Comparison of ENCODE assay signal across 8 cellular contexts in genomic region chr17:16386126-16386507, GRCh38. TPM values are rescaled to one million over a fixed set of nuclear protein-coding genes. Genes with fewer than 3 reads are reported as not detected.
DNase-seq lines count a peak whose midpoint lies in the region; ATAC-seq and TF ChIP-seq lines count a peak whose summit lies in the region.
"Not testable (repeated sequence)": the region's sequence is repeated elsewhere in the genome, so short reads cannot be mapped to it uniquely, and the experiment has no call there.

No MANE protein-coding gene starts in this region.

- H3K9ac ChIP-seq in HUES48 (ENCODE audit: low read depth, low read length) (0 out of 2 replicates have a peak overlapping the region, but pooled peaks have one; percentile 53), liver (ENCODE audit: low read depth in 1 of 2, low read length in 2 of 2) (peak overlapping the region in 1 of 2 donors; percentile 48)
- not testable (repeated sequence) for H3K9ac ChIP-seq in parathyroid adenoma

- intact Hi-C loops in CD4-positive, alpha-beta memory T cell (cut with micrococcal nuclease): loop anchor here (1.0 kb wide), 2 partner anchors 29 to 135 kb away; partner anchors contain the start of gene TRPV2

- peak overlapping the region in 3 of 7 donors; percentile 41 to 84 (median 60) for H3K27ac Mint-ChIP-seq in CD4-positive, alpha-beta memory T cell
- H3K27ac Mint-ChIP-seq in T-helper 1 cell treated with Interleukin-12 subunit alpha and Interleukin-12 subunit beta and Interleukin-4 antibody, amounts not matched to agents 30 μg/mL and 1 μg/mL, for 36 hours: peak overlapping the region; percentile 41
- not testable (repeated sequence) for H3K27ac Mint-ChIP-seq in activated naive CD8-positive, alpha-beta T cell treated with anti-CD3 and anti-CD28 coated beads, Interleukin-2, amount 10 ng/mL, durations not matched to agents 7 days and 5 days
- peak overlapping the region; percentile 95 for H3K27ac Mint-ChIP-seq in endothelial cell (ENCODE audit: unreplicated experiment)

- 46% methylated on average over 23 of the region's 23 CpGs for WGBS in liver

- peaks cover 20% of the 10 kb centered on the region for H3K79me2 ChIP-seq in parathyroid adenoma

- not testable (repeated sequence) for ATAC-seq in activated naive CD8-positive, alpha-beta T cell treated with anti-CD3 and anti-CD28 coated beads, Interleukin-2, amount 10 ng/mL, durations not matched to agents 7 days and 5 days (ENCODE audit: low read depth); thoracic aorta (ENCODE audit: insufficient number of reproducible peaks, low FRiP score, low read depth)

- peaks cover 34 to 53% (median 45%) of the 10 kb centered on the region in 4 donors for H3K4me1 Mint-ChIP-seq in CD4-positive, alpha-beta memory T cell
- H3K4me1 Mint-ChIP-seq in T-helper 1 cell treated with Interleukin-12 subunit alpha and Interleukin-12 subunit beta and Interleukin-4 antibody, amounts not matched to agents 30 μg/mL and 1 μg/mL, for 36 hours (ENCODE audit: low read depth): peaks cover 32% of the 10 kb centered on the region
- peaks cover 26% of the 10 kb centered on the region for H3K4me1 Mint-ChIP-seq in activated naive CD8-positive, alpha-beta T cell treated with anti-CD3 and anti-CD28 coated beads, Interleukin-2, amount 10 ng/mL, durations not matched to agents 7 days and 5 days
- peaks cover 34% of the 10 kb centered on the region for H3K4me1 Mint-ChIP-seq in endothelial cell (ENCODE audit: unreplicated experiment)

- TF ChIP-seq RAD21 in liver (IDR thresholded peaks at IDR 0.05): not testable (repeated sequence)

- peaks cover 20 to 33% of the 10 kb centered on the region in 2 donors for H3K36me3 Mint-ChIP-seq in CD4-positive, alpha-beta memory T cell
- peaks cover 31% of the 10 kb centered on the region for H3K36me3 Mint-ChIP-seq in T-helper 1 cell treated with Interleukin-12 subunit alpha and Interleukin-12 subunit beta and Interleukin-4 antibody, amounts not matched to agents 30 μg/mL and 1 μg/mL, for 36 hours (ENCODE audit: low read depth)
- H3K36me3 Mint-ChIP-seq in activated naive CD8-positive, alpha-beta T cell treated with anti-CD3 and anti-CD28 coated beads, Interleukin-2, amount 10 ng/mL, durations not matched to agents 7 days and 5 days: peaks cover 22% of the 10 kb centered on the region
- H3K36me3 Mint-ChIP-seq in endothelial cell (ENCODE audit: low read depth, unreplicated experiment): peaks cover 22% of the 10 kb centered on the region

- H3K4me2 ChIP-seq in parathyroid adenoma (ENCODE audit: low read length): not testable (repeated sequence)

- DNase-seq in CD4-positive, alpha-beta memory T cell; activated naive CD8-positive, alpha-beta T cell treated with anti-CD3 and anti-CD28 coated beads, Interleukin-2, amount 10 ng/mL, durations not matched to agents 7 days and 5 days; endothelial cell (ENCODE audit: low spot score); thoracic aorta (ENCODE audit: low spot score): not testable (repeated sequence)

- not testable (repeated sequence) for H3K27me3 Mint-ChIP-seq in CD4-positive, alpha-beta memory T cell; T-helper 1 cell treated with Interleukin-12 subunit alpha and Interleukin-12 subunit beta and Interleukin-4 antibody, amounts not matched to agents 30 μg/mL and 1 μg/mL, for 36 hours (ENCODE audit: low read depth)
- peaks cover 12% of the 10 kb centered on the region for H3K27me3 Mint-ChIP-seq in activated naive CD8-positive, alpha-beta T cell treated with anti-CD3 and anti-CD28 coated beads, Interleukin-2, amount 10 ng/mL, durations not matched to agents 7 days and 5 days
- H3K27me3 Mint-ChIP-seq in endothelial cell (ENCODE audit: unreplicated experiment): peaks cover 16% of the 10 kb centered on the region

- not testable (repeated sequence) for H3K9me3 Mint-ChIP-seq in CD4-positive, alpha-beta memory T cell; T-helper 1 cell treated with Interleukin-12 subunit alpha and Interleukin-12 subunit beta and Interleukin-4 antibody, amounts not matched to agents 30 μg/mL and 1 μg/mL, for 36 hours; activated naive CD8-positive, alpha-beta T cell treated with anti-CD3 and anti-CD28 coated beads, Interleukin-2, amount 10 ng/mL, durations not matched to agents 7 days and 5 days; endothelial cell (ENCODE audit: unreplicated experiment)

- peak overlapping the region; percentile 81 for H2AFZ ChIP-seq in parathyroid adenoma

- CTCF ChIA-PET in CD4-positive, alpha-beta memory T cell (lab: Charles Lee; ENCODE audit: partially characterized antibody): interaction anchor here (0.7 to 5.9 kb wide), 11 partner anchors 9 to 136 kb away, joined by 3 to 86 read pairs (median 7); partner anchors contain the start of gene TRPV2

- not testable (repeated sequence) for H3K27ac ChIP-seq in CD4-positive, alpha-beta memory T cell (ENCODE audit: low read depth, low read length); thoracic aorta
- peak overlapping the region; percentile 95 for H3K27ac ChIP-seq in HUES48 (ENCODE audit: low read depth, low read length)
- H3K27ac ChIP-seq in liver (ENCODE audit: low read depth in 1 of 2, low read length in 2 of 2): peak overlapping the region; percentile 90
- peak overlapping the region; percentile 43 for H3K27ac ChIP-seq in parathyroid adenoma

- H3K4me3 ChIP-seq in CD4-positive, alpha-beta memory T cell (ENCODE audit: low read length in 2 of 2): peak overlapping the region in 1 of 2 donors; percentile 64
- H3K4me3 ChIP-seq in HUES48 (ENCODE audit: low read depth, low read length) (peak overlapping the region; percentile 64), liver (ENCODE audit: low read depth in 1 of 3, low read length in 3 of 3) (peak overlapping the region in 1 of 3 donors; percentile 51), thoracic aorta (peak overlapping the region; percentile 77)
- H3K4me3 ChIP-seq in parathyroid adenoma (ENCODE audit: low read depth, low read length): not testable (repeated sequence)

- H3K9me3 ChIP-seq in CD4-positive, alpha-beta memory T cell (ENCODE audit: control insufficient read depth in 1 of 2, low read length in 2 of 2); HUES48 (ENCODE audit: control insufficient read depth, insufficient read depth, low read length); liver (ENCODE audit: control insufficient read depth in 4 of 4, low read length in 3 of 4); parathyroid adenoma (ENCODE audit: control insufficient read depth, low read length); thoracic aorta: not testable (repeated sequence)

- H3K27me3 ChIP-seq in CD4-positive, alpha-beta memory T cell (ENCODE audit: insufficient read depth, low read length); HUES48 (ENCODE audit: control insufficient read depth, insufficient read depth, low read length); liver (ENCODE audit: control insufficient read depth in 4 of 4, insufficient read depth in 4 of 4, low read length in 3 of 4); parathyroid adenoma (ENCODE audit: control insufficient read depth, insufficient read depth, low read length); thoracic aorta (replicated peaks; ENCODE audit: insufficient read depth): not testable (repeated sequence)

- POLR2A ChIA-PET in CD4-positive, alpha-beta memory T cell (lab: Charles Lee; ENCODE audit: partially characterized antibody): interaction anchor here (2.4 kb wide), 1 partner anchor 29 kb away, joined by 14 read pairs; the partner anchor contains the start of gene TRPV2
- POLR2A ChIA-PET in activated naive CD8-positive, alpha-beta T cell treated with anti-CD3 and anti-CD28 coated beads, Interleukin-2, amount 10 ng/mL, durations not matched to agents 7 days and 5 days (lab: Charles Lee): interaction anchor here (0.7 to 2.2 kb wide), 3 partner anchors 12 to 52 kb away, joined by 3 to 11 read pairs (median 6); partner anchors contain the start of gene TRPV2

- H3K36me3 ChIP-seq in CD4-positive, alpha-beta memory T cell (ENCODE audit: insufficient read depth, low read length): peaks cover 11% of the 10 kb centered on the region
- peaks cover 22% of the 10 kb centered on the region for H3K36me3 ChIP-seq in HUES48 (ENCODE audit: control insufficient read depth, insufficient read depth, low read length)
- H3K36me3 ChIP-seq in liver (ENCODE audit: control insufficient read depth in 4 of 4, insufficient read depth in 3 of 4, low read depth in 1 of 4, low read length in 3 of 4): peaks cover 0 to 13% (median 3%) of the 10 kb centered on the region in 4 donors
- not testable (repeated sequence) for H3K36me3 ChIP-seq in parathyroid adenoma (ENCODE audit: control insufficient read depth, insufficient read depth, low read length); thoracic aorta

- peaks cover 30% of the 10 kb centered on the region for H3K4me1 ChIP-seq in CD4-positive, alpha-beta memory T cell (ENCODE audit: insufficient read depth, low read length)
- not testable (repeated sequence) for H3K4me1 ChIP-seq in HUES48 (ENCODE audit: control insufficient read depth, insufficient read depth, low read length); parathyroid adenoma
- H3K4me1 ChIP-seq in liver (ENCODE audit: control insufficient read depth in 4 of 4, insufficient read depth in 4 of 4, low read length in 3 of 4): peaks cover 0 to 21% (median 15%) of the 10 kb centered on the region in 4 donors
- H3K4me1 ChIP-seq in thoracic aorta (ENCODE audit: control insufficient read depth in 1 of 2, low read depth in 2 of 2): peaks cover 20 to 38% of the 10 kb centered on the region in 2 donors

- H3K4me3 Mint-ChIP-seq in CD4-positive, alpha-beta memory T cell: peak overlapping the region; percentile 85 to 93 (median 87)
- peak overlapping the region; percentile 84 for H3K4me3 Mint-ChIP-seq in T-helper 1 cell treated with Interleukin-12 subunit alpha and Interleukin-12 subunit beta and Interleukin-4 antibody, amounts not matched to agents 30 μg/mL and 1 μg/mL, for 36 hours
- peak overlapping the region; percentile 90 for H3K4me3 Mint-ChIP-seq in activated naive CD8-positive, alpha-beta T cell treated with anti-CD3 and anti-CD28 coated beads, Interleukin-2, amount 10 ng/mL, durations not matched to agents 7 days and 5 days
- H3K4me3 Mint-ChIP-seq in endothelial cell (ENCODE audit: unreplicated experiment): peak overlapping the region; percentile 91

- not testable (repeated sequence) for TF ChIP-seq CTCF in endothelial cell (IDR thresholded peaks at IDR 0.05; ENCODE audit: unreplicated experiment); liver (IDR thresholded peaks at IDR 0.05; ENCODE audit: low read depth, low read length, missing input control); parathyroid adenoma (IDR thresholded peaks at IDR 0.05); thoracic aorta (IDR thresholded peaks at IDR 0.05)

RNA-seq across cellular contexts. Expression of gene UBB, which starts 5.2 kb away (rescaled TPM):
- 100 to 1,000 TPM; 523 to 560 TPM for total RNA-seq in CD4-positive, alpha-beta memory T cell
- polyA plus RNA-seq in CD4-positive, alpha-beta memory T cell: 1,000 to 10,000 TPM; 1,629 to 1,970 TPM
- total RNA-seq in activated naive CD8-positive, alpha-beta T cell treated with anti-CD3 and anti-CD28 coated beads, Interleukin-2, amount 10 ng/mL, durations not matched to agents 7 days and 5 days: 1,000 to 10,000 TPM; 1,069 to 1,087 TPM
- total RNA-seq in endothelial cell (ENCODE audit: unreplicated experiment) (2,050 TPM), liver (1,000 to 10,000 TPM; 1,190 to 3,673 TPM), thoracic aorta (100 to 1,000 TPM; 520 to 686 TPM)
- 1,000 to 10,000 TPM; 1,427 to 1,518 TPM for polyA plus RNA-seq in liver

RNA-seq across cellular contexts. Expression of gene TRPV2, which starts 29.3 kb away (rescaled TPM):
- total RNA-seq in CD4-positive, alpha-beta memory T cell: 100 to 1,000 TPM in 1 of 2 experiments, 10 to 100 TPM in 1; 95.0 to 101 TPM
- polyA plus RNA-seq in CD4-positive, alpha-beta memory T cell: 100 to 1,000 TPM; 118 to 127 TPM
- total RNA-seq in activated naive CD8-positive, alpha-beta T cell treated with anti-CD3 and anti-CD28 coated beads, Interleukin-2, amount 10 ng/mL, durations not matched to agents 7 days and 5 days: 100 to 1,000 TPM in 1 of 2 experiments, 10 to 100 TPM in 1; 97.0 to 107 TPM
- 4.8 TPM for total RNA-seq in endothelial cell (ENCODE audit: unreplicated experiment)
- total RNA-seq in liver: 1 to 10 TPM; 5.6 to 9.3 TPM
- polyA plus RNA-seq in liver: 1 to 10 TPM; 2.9 to 3.5 TPM
- total RNA-seq in thoracic aorta: 10 to 100 TPM; 18.5 to 28.6 TPM

RNA-seq across cellular contexts. Expression of gene CENPV, which starts 32.8 kb away (rescaled TPM):
- total RNA-seq in CD4-positive, alpha-beta memory T cell: 1 to 10 TPM; 8.4 to 8.6 TPM
- 10 to 100 TPM; 11.3 to 18.1 TPM for polyA plus RNA-seq in CD4-positive, alpha-beta memory T cell
- 10 to 100 TPM; 18.6 to 19.7 TPM for total RNA-seq in activated naive CD8-positive, alpha-beta T cell treated with anti-CD3 and anti-CD28 coated beads, Interleukin-2, amount 10 ng/mL, durations not matched to agents 7 days and 5 days
- total RNA-seq in endothelial cell (ENCODE audit: unreplicated experiment) (11.4 TPM), liver (10 to 100 TPM; 13.1 to 15.2 TPM), thoracic aorta (10 to 100 TPM; 12.0 to 32.5 TPM)
- 10 to 100 TPM; 21.2 to 24.3 TPM for polyA plus RNA-seq in liver
